Comparison of ENCODE assay signal across 22 cellular contexts in the genomic region with DNA sequence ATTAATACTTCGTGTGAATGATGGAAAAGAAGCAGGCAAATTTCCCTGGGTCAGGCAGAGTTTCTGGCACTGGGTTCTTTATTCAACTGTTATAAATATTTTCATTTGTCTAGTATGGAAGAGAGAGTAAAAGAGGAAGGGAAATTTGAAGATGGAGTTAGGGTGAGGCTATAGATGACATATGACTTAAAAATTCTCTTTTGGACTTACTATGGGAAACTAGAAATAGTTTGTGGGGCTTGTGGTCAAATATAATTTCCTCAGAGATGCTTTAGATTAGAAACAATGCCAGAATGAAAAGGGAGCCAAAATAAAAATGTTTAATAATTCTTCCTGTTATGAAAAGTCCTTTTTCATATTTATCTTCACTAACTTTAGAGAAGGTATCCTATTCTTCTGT.
A peak's percentile ranks its signal among the peaks of the same experiment; 100 is the strongest.
DNase-seq lines count a peak whose midpoint lies in the region; ATAC-seq, FAIRE-seq and TF ChIP-seq lines count a peak whose summit lies in the region.
"Had no signal": no experiment of that assay in that cellular context is flagged by ENCODE, and none has a peak within 500 bp of the region (broad histone marks: within the 10 kb centered on the region; RNA-seq: fewer than 3 reads in every experiment).

No MANE protein-coding gene starts in this region.

- H3K27ac Mint-ChIP-seq in GM23338 (peak overlapping the region; percentile 57; the same call in 1 of the 2 replicates), astrocyte (ENCODE audit: unreplicated experiment) (no peak overlapping the region)
- H3K27ac Mint-ChIP-seq: CD4-positive, alpha-beta T cell had no signal

- no peaks in the 10 kb centered on the region for H3F3A ChIP-seq in GM23338 (replicated peaks; ENCODE audit: low read depth)

- no peaks in the 10 kb centered on the region for H3K36me3 Mint-ChIP-seq in GM23338 (ENCODE audit: low read depth)
- no peaks in the 10 kb centered on the region for H3K36me3 Mint-ChIP-seq in astrocyte (ENCODE audit: low read depth, unreplicated experiment)

- H3K79me2 ChIP-seq in GM23338 (replicated peaks; ENCODE audit: insufficient read depth) (no peaks in the 10 kb centered on the region), astrocyte (ENCODE audit: insufficient read depth, low read length) (no peaks in the 10 kb centered on the region)

- TF ChIP-seq CTCF in GM23338 (conservative IDR thresholded peaks at IDR 0.05; ENCODE audit: low read depth in 2 of 2) = no peak
- TF ChIP-seq CTCF in astrocyte (IDR thresholded peaks at IDR 0.05; ENCODE audit: insufficient read depth, low read depth, low read length) = no peak
- TF ChIP-seq CTCF in fibroblast of the aortic adventitia (IDR thresholded peaks at IDR 0.05; ENCODE audit: insufficient read depth, low read length) = no peak

- no peaks in the 10 kb centered on the region for H3K9me2 ChIP-seq in GM23338 (ENCODE audit: insufficient read depth)

- no peak overlapping the region for H3K9ac ChIP-seq in astrocyte (ENCODE audit: low read length)

- H4K20me1 ChIP-seq in GM23338 (replicated peaks; ENCODE audit: insufficient read depth) (no peaks in the 10 kb centered on the region), astrocyte (ENCODE audit: insufficient read depth, low read length) (no peaks in the 10 kb centered on the region)

- ATAC-seq in GM23338 (no peak), GM19324 (IDR thresholded peaks at IDR 0.05; ENCODE audit: low FRiP score, unreplicated experiment) (no peak)
- ATAC-seq: HCT116 had no signal

- H3K4me1 ChIP-seq in GM23338 (ENCODE audit: insufficient read depth) (no peaks in the 10 kb centered on the region), astrocyte (ENCODE audit: insufficient read depth, low read length) (no peaks in the 10 kb centered on the region)
- H3K4me1 ChIP-seq: BE2C, Caco-2 had no signal

- H3K27ac ChIP-seq in GM23338 (ENCODE audit: low read depth) (no peak overlapping the region), astrocyte (ENCODE audit: low read depth, low read length) (no peak overlapping the region)
- H3K27ac ChIP-seq: PC-9, RWPE1 had no signal

- FAIRE-seq in astrocyte (lab: Jason Lieb, UNC) = no peak

- H3K4me1 Mint-ChIP-seq in GM23338 = peaks cover 3% of the 10 kb centered on the region; the same call in 2 of the 3 replicates
- H3K4me1 Mint-ChIP-seq in astrocyte (ENCODE audit: low read depth, unreplicated experiment) = no peaks in the 10 kb centered on the region

- H3K4me2 ChIP-seq in GM23338 (no peak overlapping the region), astrocyte (ENCODE audit: low read length) (no peak overlapping the region)
- H3K4me2 ChIP-seq: PC-9 had no signal

- DNase-seq in GM23338 (ENCODE audit: low spot score) (no peak), astrocyte (ENCODE audit: low read depth) (peak; percentile 51), fibroblast of the aortic adventitia (ENCODE audit: low read depth) (peak; percentile 56), C1 segment of cervical spinal cord (lab: John Stamatoyannopoulos, UW) (no peak), SKM-1 treated with dmso at 0.1 percent for 144 hours (lab: John Stamatoyannopoulos, UW; ENCODE audit: unreplicated experiment) (no peak), AG20443 (ENCODE audit: low spot score) (no peak)
- DNase-seq: BE2C; Caco-2; CD4-positive, alpha-beta T cell; DMS153; Kasumi-1; MM.1S; NCI-H1092; NCI-H146; NCI-H2029 treated with DMSO at 0.1 percent for 48 hours; NCI-H2171; NCI-H526; PC-9; SIG-M5 had no signal

- no peak overlapping the region for H3K4me3 Mint-ChIP-seq in GM23338
- no peak overlapping the region for H3K4me3 Mint-ChIP-seq in astrocyte (ENCODE audit: unreplicated experiment)
- H3K4me3 Mint-ChIP-seq: CD4-positive, alpha-beta T cell had no signal

- no peaks in the 10 kb centered on the region for H3K36me3 ChIP-seq in GM23338 (ENCODE audit: insufficient read depth)
- H3K36me3 ChIP-seq in astrocyte (ENCODE audit: insufficient read depth, low read length) = no peaks in the 10 kb centered on the region
- H3K36me3 ChIP-seq: BE2C had no signal

- no peak overlapping the region for H3K4me3 ChIP-seq in GM23338
- H3K4me3 ChIP-seq in astrocyte (ENCODE audit: insufficient read depth, low read depth, low read length) = no peak overlapping the region
- H3K4me3 ChIP-seq in fibroblast of the aortic adventitia (ENCODE audit: low read depth, low read length) = no peak overlapping the region
- H3K4me3 ChIP-seq: PC-9 had no signal

- peaks cover 3% of the 10 kb centered on the region for H3K27me3 Mint-ChIP-seq in GM23338 (ENCODE audit: insufficient read depth, low read depth, poor library complexity)
- H3K27me3 Mint-ChIP-seq in astrocyte (ENCODE audit: low read depth, unreplicated experiment) = no peaks in the 10 kb centered on the region

- H3K27me3 ChIP-seq in GM23338 (ENCODE audit: insufficient read depth) (no peaks in the 10 kb centered on the region), astrocyte (ENCODE audit: insufficient read depth, low read length) (no peaks in the 10 kb centered on the region)
- H3K27me3 ChIP-seq: BE2C had no signal

- H3K9me3 ChIP-seq in astrocyte (ENCODE audit: insufficient read depth, low read depth, low read length) = no peaks in the 10 kb centered on the region
- H3K9me3 ChIP-seq: BE2C, Caco-2 had no signal

- no peaks in the 10 kb centered on the region for H3K9me3 Mint-ChIP-seq in GM23338
- no peaks in the 10 kb centered on the region for H3K9me3 Mint-ChIP-seq in astrocyte (ENCODE audit: unreplicated experiment)
- H3K9me3 Mint-ChIP-seq: CD4-positive, alpha-beta T cell had no signal

- H2AFZ ChIP-seq in GM23338 = no peak overlapping the region
- H2AFZ ChIP-seq in astrocyte (ENCODE audit: low read depth, low read length) = no peak overlapping the region
- H2AFZ ChIP-seq: PC-9 had no signal

TF ChIP-seq in GM23338, 12 proteins besides CTCF, POLR2A, EP300 and RAD21:
- TF ChIP-seq STAT1 (IDR thresholded peaks at IDR 0.05; ENCODE audit: unreplicated experiment) (no peak), CREB1 (CRISPR knock-in tag; IDR thresholded peaks at IDR 0.05; ENCODE audit: low read depth) (no peak)

Comparison
In these comparisons a context has a peak if more than half of its experiments do, and no peak if none do; other contexts are left out.
1. DNase-seq: peak in astrocyte (single experiment) and fibroblast of the aortic adventitia (single experiment); none in GM23338 (single experiment), C1 segment of cervical spinal cord (0 of 14), SKM-1 treated with dmso at 0.1 percent for 144 hours (single experiment) and AG20443 (single experiment).